In the genomic region with DNA sequence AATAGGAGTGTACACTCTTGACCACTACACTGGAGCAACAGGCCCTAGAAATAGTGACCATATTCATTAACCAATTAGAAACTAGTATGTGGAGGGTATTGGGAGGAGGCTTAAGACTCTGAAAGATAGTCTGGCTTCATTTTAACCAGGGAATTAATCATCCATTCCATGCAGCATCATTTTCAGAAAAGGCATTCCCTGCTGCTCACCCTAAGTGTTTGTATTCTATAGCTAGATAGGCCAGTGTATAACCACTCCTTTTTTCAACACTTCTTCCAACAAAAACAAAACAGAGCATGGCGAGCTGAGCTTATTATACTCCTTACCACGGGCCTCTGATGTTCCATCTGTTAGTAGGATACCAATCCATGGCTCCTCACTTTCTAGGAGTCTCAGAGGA, we compare ENCODE assay signal across 1 cellular context.
TF ChIP-seq lines count a peak whose summit lies in the region.

No MANE protein-coding gene starts in this region.

TF ChIP-seq in IMR-90, 13 proteins besides CTCF, POLR2A, EP300 and RAD21 (continued from another document):
- TF ChIP-seq, protein P1, sequence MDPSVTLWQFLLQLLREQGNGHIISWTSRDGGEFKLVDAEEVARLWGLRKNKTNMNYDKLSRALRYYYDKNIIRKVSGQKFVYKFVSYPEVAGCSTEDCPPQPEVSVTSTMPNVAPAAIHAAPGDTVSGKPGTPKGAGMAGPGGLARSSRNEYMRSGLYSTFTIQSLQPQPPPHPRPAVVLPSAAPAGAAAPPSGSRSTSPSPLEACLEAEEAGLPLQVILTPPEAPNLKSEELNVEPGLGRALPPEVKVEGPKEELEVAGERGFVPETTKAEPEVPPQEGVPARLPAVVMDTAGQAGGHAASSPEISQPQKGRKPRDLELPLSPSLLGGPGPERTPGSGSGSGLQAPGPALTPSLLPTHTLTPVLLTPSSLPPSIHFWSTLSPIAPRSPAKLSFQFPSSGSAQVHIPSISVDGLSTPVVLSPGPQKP (IDR thresholded peaks at IDR 0.05; ENCODE audit: borderline replicate concordance, low read depth, low read length), result no peak
- TF ChIP-seq NFE2L2 (IDR thresholded peaks at IDR 0.05; ENCODE audit: low read depth, low read length) (no peak), CEBPB (IDR thresholded peaks at IDR 0.05; ENCODE audit: low read depth, low read length) (no peak)
TF ChIP-seq in IMR-90: peak in this region for 0.
